In genomic region chr1:93871356-93871755, GRCh38 we compare ENCODE assay signal across 1 cellular context.
TF ChIP-seq lines count a peak whose summit lies in the region.

No MANE protein-coding gene starts in this region.

TF ChIP-seq in HepG2, 621 proteins besides CTCF, POLR2A, EP300 and RAD21:
- TF ChIP-seq ZNF547 (CRISPR knock-in tag; IDR thresholded peaks at IDR 0.05) (no peak), RBFOX2 (IDR thresholded peaks at IDR 0.05; ENCODE audit: low read depth, low read length) (0 out of 2 replicates have a peak, but pooled peaks have one; percentile 25)
